ENCODE assay signal across 26 cellular contexts in genomic region chr4:116233971-116234370, GRCh38.
DNase-seq lines count a peak whose midpoint lies in the region; FAIRE-seq and TF ChIP-seq lines count a peak whose summit lies in the region.
"Had no signal": no experiment of that assay in that cellular context is flagged by ENCODE, and none has a peak within 500 bp of the region (broad histone marks: within the 10 kb centered on the region; RNA-seq: fewer than 3 reads in every experiment).

No MANE protein-coding gene starts in this region.

- H3K79me2 ChIP-seq in mesendoderm (ENCODE audit: control insufficient read depth, insufficient read depth, low read length) = no peaks in the 10 kb centered on the region

- no peak overlapping the region for H3K18ac ChIP-seq in mesendoderm (ENCODE audit: low read length)

- no peak overlapping the region for H2BK15ac ChIP-seq in mesendoderm (replicated peaks; ENCODE audit: low read depth)

- no peak for FAIRE-seq in bronchial epithelial cell (lab: Jason Lieb, UNC)
- FAIRE-seq: A204.1, GM12878, GM12892, GM18507 had no signal

- no peak overlapping the region for H4K8ac ChIP-seq in mesendoderm (ENCODE audit: low read depth, low read length)

- H2BK120ac ChIP-seq in mesendoderm (ENCODE audit: low read depth, low read length) = no peak overlapping the region

- H3K27me3 ChIP-seq in bronchial epithelial cell (ENCODE audit: control insufficient read depth, insufficient read depth, low read length) = no peaks in the 10 kb centered on the region
- H3K27me3 ChIP-seq in mesendoderm (ENCODE audit: insufficient read depth, low read length, poor library complexity) = no peaks in the 10 kb centered on the region
- H3K27me3 ChIP-seq: BE2C, BLaER1 had no signal

- H2BK5ac ChIP-seq in mesendoderm (ENCODE audit: low read length) = no peak overlapping the region

- H4K5ac ChIP-seq in mesendoderm (ENCODE audit: low read length) = no peak overlapping the region

- H3K4me2 ChIP-seq in mesendoderm (ENCODE audit: low read length) = no peak overlapping the region
- H3K4me2 ChIP-seq: BLaER1 had no signal

- peak; percentile 5 for DNase-seq in bronchial epithelial cell (ENCODE audit: low read depth)
- peak; percentile 82 for DNase-seq in mesendoderm
- DNase-seq in renal cortical epithelial cell (ENCODE audit: low read depth) = peak; percentile 11
- no peak for DNase-seq in activated effector memory CD4-positive, alpha-beta T cell treated with anti-CD3 and anti-CD28 coated beads, Interleukin-2, amount 50 U/mL, for 16 hours
- DNase-seq in central memory CD4-positive, alpha-beta T cell = no peak
- no peak for DNase-seq in stimulated activated CD4-positive, alpha-beta T cell treated with anti-CD3 and anti-CD28 coated beads, Interleukin-15, amount 100 ng/mL, for 24 hours
- DNase-seq: 8988T; ACHN; BE2C; C1 segment of cervical spinal cord; CD4-positive, alpha-beta memory T cell; CD4-positive, CD25-positive, alpha-beta regulatory T cell; CD8-positive, alpha-beta memory T cell; COR-L47; DMS 273 treated with DMSO at 0.1 percent for 48 hours; DMS153; DMS53; DMS79; DND-41; EL; GDM1 had no signal

- H3K23ac ChIP-seq in mesendoderm (ENCODE audit: low read length) = no peak overlapping the region

- no peak overlapping the region for H3K27ac ChIP-seq in mesendoderm (ENCODE audit: low read depth, low read length)
- H3K27ac ChIP-seq: BLaER1 had no signal

- H3K79me1 ChIP-seq in mesendoderm (ENCODE audit: low read length) = no peaks in the 10 kb centered on the region

- no peak overlapping the region for H3K9ac ChIP-seq in mesendoderm (ENCODE audit: low read length)
- H3K9ac ChIP-seq: BLaER1 had no signal

- TF ChIP-seq CTCF in bronchial epithelial cell (IDR thresholded peaks at IDR 0.05; ENCODE audit: insufficient read depth, low read length, severe bottlenecking) = no peak

- H3K4me3 ChIP-seq in bronchial epithelial cell (ENCODE audit: low read depth, low read length) (no peak overlapping the region), mesendoderm (ENCODE audit: low read length) (no peak overlapping the region)
- H3K4me3 ChIP-seq: BLaER1, GM12878 had no signal

- no peaks in the 10 kb centered on the region for H3K4me1 ChIP-seq in mesendoderm (ENCODE audit: control insufficient read depth, low read depth, low read length)
- H3K4me1 ChIP-seq: BE2C, BLaER1 had no signal

- no peak overlapping the region for H3K56ac ChIP-seq in mesendoderm (ENCODE audit: low read length)

- H3K4ac ChIP-seq in mesendoderm (ENCODE audit: low read depth, low read length) = no peak overlapping the region

- H3K36me3 ChIP-seq in bronchial epithelial cell (ENCODE audit: control insufficient read depth, insufficient read depth, low read length) (no peaks in the 10 kb centered on the region), mesendoderm (ENCODE audit: control insufficient read depth, insufficient read depth, low read length) (no peaks in the 10 kb centered on the region)
- H3K36me3 ChIP-seq: BE2C, BLaER1 had no signal

- no peak overlapping the region for H2AK5ac ChIP-seq in mesendoderm (ENCODE audit: low read length)

Comparison
In these comparisons a context has a peak if more than half of its experiments do, and no peak if none do; other contexts are left out.
1. DNase-seq: peak in bronchial epithelial cell (single experiment), mesendoderm (single experiment) and renal cortical epithelial cell (single experiment); none in activated effector memory CD4-positive, alpha-beta T cell treated with anti-CD3 and anti-CD28 coated beads, Interleukin-2, amount 50 U/mL, for 16 hours (single experiment), central memory CD4-positive, alpha-beta T cell (single experiment) and stimulated activated CD4-positive, alpha-beta T cell treated with anti-CD3 and anti-CD28 coated beads, Interleukin-15, amount 100 ng/mL, for 24 hours (single experiment).